In the genomic region with DNA sequence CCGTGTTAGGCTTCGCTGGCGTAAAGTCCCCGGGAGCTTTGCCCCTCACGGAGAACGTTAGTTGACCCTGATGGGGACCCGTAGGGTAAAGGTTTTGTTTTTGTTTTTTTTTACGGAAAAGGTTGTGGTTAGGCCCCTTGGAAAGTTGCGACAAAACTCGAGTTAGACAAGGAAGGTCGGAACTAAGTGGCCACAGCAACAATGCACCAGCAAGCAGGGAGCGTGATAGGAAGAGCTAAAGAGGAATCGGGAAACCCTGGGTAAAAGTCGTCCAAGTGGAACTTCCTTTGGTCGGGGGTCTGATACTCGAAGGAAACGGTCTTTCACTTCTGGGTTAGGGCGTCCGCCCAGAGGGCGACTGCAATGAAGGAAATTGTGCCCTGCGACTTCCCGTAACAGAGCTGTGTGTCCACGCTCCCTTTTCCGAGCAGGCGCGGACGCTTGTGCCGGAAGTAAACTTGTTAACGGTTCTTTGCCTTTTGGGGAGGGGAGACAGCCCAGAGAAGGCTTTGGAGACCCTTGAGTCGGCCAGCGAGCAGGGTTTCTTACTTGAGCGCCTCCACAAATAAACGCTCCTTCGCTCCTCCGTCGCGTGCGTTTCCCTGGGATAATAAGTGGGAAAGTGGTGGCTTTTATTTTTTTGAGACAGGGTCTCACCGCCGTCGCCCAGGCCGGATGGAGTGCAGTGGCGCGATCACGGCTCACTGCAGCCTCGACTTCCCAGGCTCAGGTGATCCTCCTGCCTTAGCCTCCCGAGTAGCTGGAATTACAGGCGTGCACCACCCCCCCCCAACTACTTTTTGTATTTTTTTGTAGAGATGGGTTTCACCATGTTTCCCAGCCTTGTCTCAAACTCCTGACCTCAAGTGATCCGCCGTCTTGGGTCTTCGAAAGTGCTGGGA, we compare ENCODE assay signal across 1 cellular context.
TF ChIP-seq lines count a peak whose summit lies in the region.

No MANE protein-coding gene starts in this region.

TF ChIP-seq in HepG2, 621 proteins besides CTCF, POLR2A, EP300 and RAD21 (continued from another document and continues in another):
- TF ChIP-seq ZNF367 (CRISPR knock-in tag; IDR thresholded peaks at IDR 0.05; ENCODE audit: borderline replicate concordance) (no peak), RAD51 (IDR thresholded peaks at IDR 0.05; ENCODE audit: borderline replicate concordance) (no peak), PRPF4 (IDR thresholded peaks at IDR 0.05; ENCODE audit: low read depth, low read length, poor library complexity, severe bottlenecking) (no peak), ZNF777 (CRISPR knock-in tag; IDR thresholded peaks at IDR 0.05) (peak; percentile 71), ARHGAP35 (CRISPR knock-in tag; IDR thresholded peaks at IDR 0.05; ENCODE audit: borderline replicate concordance) (no peak), HNRNPL (IDR thresholded peaks at IDR 0.05; ENCODE audit: low read depth, low read length) (no peak), ATF2 (CRISPR knock-in tag; IDR thresholded peaks at IDR 0.05) (no peak; the same call in 1 of the 2 replicates), ZMYM2 (CRISPR knock-in tag; IDR thresholded peaks at IDR 0.05) (peak; percentile 39; the same call in 1 of the 2 replicates), CHD2 (IDR thresholded peaks at IDR 0.05; ENCODE audit: low read depth, low read length) (no peak), USF2 (IDR thresholded peaks at IDR 0.05; ENCODE audit: low read depth, low read length) (no peak), USF2 (CRISPR knock-in tag; IDR thresholded peaks at IDR 0.05; ENCODE audit: borderline replicate concordance) (0 out of 2 replicates have a peak, but pooled peaks have one; percentile 47), POLR2AphosphoS2 (IDR thresholded peaks at IDR 0.05; ENCODE audit: low read depth, low read length) (no peak), GATA4 (IDR thresholded peaks at IDR 0.05; ENCODE audit: borderline replicate concordance, low read depth) (no peak), CREB3 (CRISPR knock-in tag; IDR thresholded peaks at IDR 0.05) (0 out of 2 replicates have a peak, but pooled peaks have one; percentile 68), ZNF547 (CRISPR knock-in tag; IDR thresholded peaks at IDR 0.05) (peak; percentile 18; the same call in 1 of the 2 replicates), ZSCAN25 (CRISPR knock-in tag; IDR thresholded peaks at IDR 0.05) (no peak), KAT8 (CRISPR knock-in tag; IDR thresholded peaks at IDR 0.05) (peak; percentile 97), HDAC2 (CRISPR knock-in tag; IDR thresholded peaks at IDR 0.05) (peak; percentile 71), MIER3 (CRISPR knock-in tag; IDR thresholded peaks at IDR 0.05; ENCODE audit: borderline replicate concordance) (no peak), PHF20 (CRISPR knock-in tag; IDR thresholded peaks at IDR 0.05) (peak; percentile 93), CENPBD1 (CRISPR knock-in tag; IDR thresholded peaks at IDR 0.05; ENCODE audit: borderline replicate concordance, low read depth) (peak; percentile 61; the same call in 1 of the 2 replicates), ZNF563 (CRISPR knock-in tag; IDR thresholded peaks at IDR 0.05) (no peak), RBM39 (IDR thresholded peaks at IDR 0.05; ENCODE audit: low read depth, low read length, poor library complexity, severe bottlenecking) (peak; percentile 49), ZIK1 (CRISPR knock-in tag; IDR thresholded peaks at IDR 0.05; ENCODE audit: borderline replicate concordance, low read depth) (peak; percentile 79; the same call in 1 of the 2 replicates), ZSCAN12 (CRISPR knock-in tag; IDR thresholded peaks at IDR 0.05) (0 out of 2 replicates have a peak, but pooled peaks have one; percentile 34), SRF (IDR thresholded peaks at IDR 0.05; ENCODE audit: low read depth, low read length) (no peak), SMYD3 (CRISPR knock-in tag; IDR thresholded peaks at IDR 0.05) (peak; percentile 22; the same call in 1 of the 2 replicates), ZNF558 (CRISPR knock-in tag; IDR thresholded peaks at IDR 0.05; ENCODE audit: borderline replicate concordance) (peak; percentile 61; the same call in 1 of the 2 replicates), FOXA1 (IDR thresholded peaks at IDR 0.05) (no peak), FOXA1 (CRISPR knock-in tag; IDR thresholded peaks at IDR 0.05) (peak; percentile 63), DNMT1 (CRISPR knock-in tag; IDR thresholded peaks at IDR 0.05) (no peak), ZNF569 (CRISPR knock-in tag; IDR thresholded peaks at IDR 0.05; ENCODE audit: borderline replicate concordance) (no peak), CCDC6 (CRISPR knock-in tag; IDR thresholded peaks at IDR 0.05) (peak; percentile 33; the same call in 1 of the 2 replicates), PHF8 (CRISPR knock-in tag; IDR thresholded peaks at IDR 0.05) (peak; percentile 87), JARID2 (CRISPR knock-in tag; IDR thresholded peaks at IDR 0.05; ENCODE audit: insufficient replicate concordance) (peak; percentile 31), ZNF775 (CRISPR knock-in tag; IDR thresholded peaks at IDR 0.05; ENCODE audit: borderline replicate concordance) (no peak; the same call in 1 of the 2 replicates), ZNF749 (CRISPR knock-in tag; IDR thresholded peaks at IDR 0.05; ENCODE audit: borderline replicate concordance) (peak; percentile 41; the same call in 1 of the 2 replicates), ARNTL (CRISPR knock-in tag; IDR thresholded peaks at IDR 0.05) (peak; percentile 62), ZNF256 (CRISPR knock-in tag; conservative IDR thresholded peaks at IDR 0.05) (no peak), HES4 (CRISPR knock-in tag; IDR thresholded peaks at IDR 0.05; ENCODE audit: borderline replicate concordance) (peak; percentile 52), ZNF121 (CRISPR knock-in tag; IDR thresholded peaks at IDR 0.05) (no peak), ZNF557 (CRISPR knock-in tag; IDR thresholded peaks at IDR 0.05) (peak; percentile 87; the same call in 1 of the 2 replicates)
- TF ChIP-seq, protein P1, sequence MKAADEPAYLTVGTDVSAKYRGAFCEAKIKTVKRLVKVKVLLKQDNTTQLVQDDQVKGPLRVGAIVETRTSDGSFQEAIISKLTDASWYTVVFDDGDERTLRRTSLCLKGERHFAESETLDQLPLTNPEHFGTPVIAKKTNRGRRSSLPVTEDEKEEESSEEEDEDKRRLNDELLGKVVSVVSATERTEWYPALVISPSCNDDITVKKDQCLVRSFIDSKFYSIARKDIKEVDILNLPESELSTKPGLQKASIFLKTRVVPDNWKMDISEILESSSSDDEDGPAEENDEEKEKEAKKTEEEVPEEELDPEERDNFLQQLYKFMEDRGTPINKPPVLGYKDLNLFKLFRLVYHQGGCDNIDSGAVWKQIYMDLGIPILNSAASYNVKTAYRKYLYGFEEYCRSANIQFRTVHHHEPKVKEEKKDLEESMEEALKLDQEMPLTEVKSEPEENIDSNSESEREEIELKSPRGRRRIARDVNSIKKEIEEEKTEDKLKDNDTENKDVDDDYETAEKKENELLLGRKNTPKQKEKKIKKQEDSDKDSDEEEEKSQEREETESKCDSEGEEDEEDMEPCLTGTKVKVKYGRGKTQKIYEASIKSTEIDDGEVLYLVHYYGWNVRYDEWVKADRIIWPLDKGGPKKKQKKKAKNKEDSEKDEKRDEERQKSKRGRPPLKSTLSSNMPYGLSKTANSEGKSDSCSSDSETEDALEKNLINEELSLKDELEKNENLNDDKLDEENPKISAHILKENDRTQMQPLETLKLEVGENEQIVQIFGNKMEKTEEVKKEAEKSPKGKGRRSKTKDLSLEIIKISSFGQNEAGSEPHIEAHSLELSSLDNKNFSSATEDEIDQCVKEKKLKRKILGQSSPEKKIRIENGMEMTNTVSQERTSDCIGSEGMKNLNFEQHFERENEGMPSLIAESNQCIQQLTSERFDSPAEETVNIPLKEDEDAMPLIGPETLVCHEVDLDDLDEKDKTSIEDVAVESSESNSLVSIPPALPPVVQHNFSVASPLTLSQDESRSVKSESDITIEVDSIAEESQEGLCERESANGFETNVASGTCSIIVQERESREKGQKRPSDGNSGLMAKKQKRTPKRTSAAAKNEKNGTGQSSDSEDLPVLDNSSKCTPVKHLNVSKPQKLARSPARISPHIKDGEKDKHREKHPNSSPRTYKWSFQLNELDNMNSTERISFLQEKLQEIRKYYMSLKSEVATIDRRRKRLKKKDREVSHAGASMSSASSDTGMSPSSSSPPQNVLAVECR (CRISPR knock-in tag; IDR thresholded peaks at IDR 0.05; ENCODE audit: borderline replicate concordance) = peak; percentile 89; the same call in 1 of the 2 replicates
- TF ChIP-seq, protein P2, sequence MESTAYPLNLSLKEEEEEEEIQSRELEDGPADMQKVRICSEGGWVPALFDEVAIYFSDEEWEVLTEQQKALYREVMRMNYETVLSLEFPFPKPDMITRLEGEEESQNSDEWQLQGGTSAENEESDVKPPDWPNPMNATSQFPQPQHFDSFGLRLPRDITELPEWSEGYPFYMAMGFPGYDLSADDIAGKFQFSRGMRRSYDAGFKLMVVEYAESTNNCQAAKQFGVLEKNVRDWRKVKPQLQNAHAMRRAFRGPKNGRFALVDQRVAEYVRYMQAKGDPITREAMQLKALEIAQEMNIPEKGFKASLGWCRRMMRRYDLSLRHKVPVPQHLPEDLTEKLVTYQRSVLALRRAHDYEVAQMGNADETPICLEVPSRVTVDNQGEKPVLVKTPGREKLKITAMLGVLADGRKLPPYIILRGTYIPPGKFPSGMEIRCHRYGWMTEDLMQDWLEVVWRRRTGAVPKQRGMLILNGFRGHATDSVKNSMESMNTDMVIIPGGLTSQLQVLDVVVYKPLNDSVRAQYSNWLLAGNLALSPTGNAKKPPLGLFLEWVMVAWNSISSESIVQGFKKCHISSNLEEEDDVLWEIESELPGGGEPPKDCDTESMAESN (CRISPR knock-in tag; conservative IDR thresholded peaks at IDR 0.05) = peak; percentile 59
- TF ChIP-seq, protein P3, sequence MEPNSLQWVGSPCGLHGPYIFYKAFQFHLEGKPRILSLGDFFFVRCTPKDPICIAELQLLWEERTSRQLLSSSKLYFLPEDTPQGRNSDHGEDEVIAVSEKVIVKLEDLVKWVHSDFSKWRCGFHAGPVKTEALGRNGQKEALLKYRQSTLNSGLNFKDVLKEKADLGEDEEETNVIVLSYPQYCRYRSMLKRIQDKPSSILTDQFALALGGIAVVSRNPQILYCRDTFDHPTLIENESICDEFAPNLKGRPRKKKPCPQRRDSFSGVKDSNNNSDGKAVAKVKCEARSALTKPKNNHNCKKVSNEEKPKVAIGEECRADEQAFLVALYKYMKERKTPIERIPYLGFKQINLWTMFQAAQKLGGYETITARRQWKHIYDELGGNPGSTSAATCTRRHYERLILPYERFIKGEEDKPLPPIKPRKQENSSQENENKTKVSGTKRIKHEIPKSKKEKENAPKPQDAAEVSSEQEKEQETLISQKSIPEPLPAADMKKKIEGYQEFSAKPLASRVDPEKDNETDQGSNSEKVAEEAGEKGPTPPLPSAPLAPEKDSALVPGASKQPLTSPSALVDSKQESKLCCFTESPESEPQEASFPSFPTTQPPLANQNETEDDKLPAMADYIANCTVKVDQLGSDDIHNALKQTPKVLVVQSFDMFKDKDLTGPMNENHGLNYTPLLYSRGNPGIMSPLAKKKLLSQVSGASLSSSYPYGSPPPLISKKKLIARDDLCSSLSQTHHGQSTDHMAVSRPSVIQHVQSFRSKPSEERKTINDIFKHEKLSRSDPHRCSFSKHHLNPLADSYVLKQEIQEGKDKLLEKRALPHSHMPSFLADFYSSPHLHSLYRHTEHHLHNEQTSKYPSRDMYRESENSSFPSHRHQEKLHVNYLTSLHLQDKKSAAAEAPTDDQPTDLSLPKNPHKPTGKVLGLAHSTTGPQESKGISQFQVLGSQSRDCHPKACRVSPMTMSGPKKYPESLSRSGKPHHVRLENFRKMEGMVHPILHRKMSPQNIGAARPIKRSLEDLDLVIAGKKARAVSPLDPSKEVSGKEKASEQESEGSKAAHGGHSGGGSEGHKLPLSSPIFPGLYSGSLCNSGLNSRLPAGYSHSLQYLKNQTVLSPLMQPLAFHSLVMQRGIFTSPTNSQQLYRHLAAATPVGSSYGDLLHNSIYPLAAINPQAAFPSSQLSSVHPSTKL (CRISPR knock-in tag; IDR thresholded peaks at IDR 0.05) = peak; percentile 53
- TF ChIP-seq, protein P4, sequence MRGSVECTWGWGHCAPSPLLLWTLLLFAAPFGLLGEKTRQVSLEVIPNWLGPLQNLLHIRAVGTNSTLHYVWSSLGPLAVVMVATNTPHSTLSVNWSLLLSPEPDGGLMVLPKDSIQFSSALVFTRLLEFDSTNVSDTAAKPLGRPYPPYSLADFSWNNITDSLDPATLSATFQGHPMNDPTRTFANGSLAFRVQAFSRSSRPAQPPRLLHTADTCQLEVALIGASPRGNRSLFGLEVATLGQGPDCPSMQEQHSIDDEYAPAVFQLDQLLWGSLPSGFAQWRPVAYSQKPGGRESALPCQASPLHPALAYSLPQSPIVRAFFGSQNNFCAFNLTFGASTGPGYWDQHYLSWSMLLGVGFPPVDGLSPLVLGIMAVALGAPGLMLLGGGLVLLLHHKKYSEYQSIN (CRISPR knock-in tag; IDR thresholded peaks at IDR 0.05; ENCODE audit: borderline replicate concordance) = no peak
